ENCODE assay signal across 1 cellular context in genomic region chr4:6688879-6689505, GRCh38.
TF ChIP-seq lines count a peak whose summit lies in the region.

No MANE protein-coding gene starts in this region.

TF ChIP-seq in HepG2, 621 proteins besides CTCF, POLR2A, EP300 and RAD21 (continued from another document and continues in another):
- TF ChIP-seq ZNF646 (CRISPR knock-in tag; IDR thresholded peaks at IDR 0.05) (no peak), PREB (CRISPR knock-in tag; IDR thresholded peaks at IDR 0.05) (no peak), ZNF639 (CRISPR knock-in tag; conservative IDR thresholded peaks at IDR 0.05) (no peak), ARID2 (CRISPR knock-in tag; IDR thresholded peaks at IDR 0.05; ENCODE audit: borderline replicate concordance) (no peak), ZNF331 (CRISPR knock-in tag; IDR thresholded peaks at IDR 0.05) (no peak), HDAC6 (IDR thresholded peaks at IDR 0.05; ENCODE audit: low read depth, low read length) (no peak), MYC (CRISPR knock-in tag; IDR thresholded peaks at IDR 0.05; ENCODE audit: borderline replicate concordance) (peak; percentile 70; the same call in 1 of the 2 replicates), ZNF781 (CRISPR knock-in tag; IDR thresholded peaks at IDR 0.05; ENCODE audit: borderline replicate concordance, not compliant biosample characterization) (no peak), ZNF496 (CRISPR knock-in tag; IDR thresholded peaks at IDR 0.05; ENCODE audit: insufficient replicate concordance) (no peak), KDM5B (CRISPR knock-in tag; IDR thresholded peaks at IDR 0.05; ENCODE audit: borderline replicate concordance) (no peak), RNF2 (conservative IDR thresholded peaks at IDR 0.05; ENCODE audit: low read depth) (no peak; the same call in 1 of the 2 replicates), THRA (CRISPR knock-in tag; IDR thresholded peaks at IDR 0.05; ENCODE audit: borderline replicate concordance) (0 out of 2 replicates have a peak, but pooled peaks have one; percentile 8), MAZ (IDR thresholded peaks at IDR 0.05; ENCODE audit: borderline replicate concordance, low read depth, low read length) (no peak), MAZ (CRISPR knock-in tag; IDR thresholded peaks at IDR 0.05; ENCODE audit: low read depth) (no peak; the same call in 1 of the 2 replicates), SALL1 (CRISPR knock-in tag; IDR thresholded peaks at IDR 0.05) (peak; percentile 47; the same call in 1 of the 2 replicates), MAF1 (CRISPR knock-in tag; IDR thresholded peaks at IDR 0.05; ENCODE audit: borderline replicate concordance) (no peak), ZBTB38 (CRISPR knock-in tag; IDR thresholded peaks at IDR 0.05) (peak; percentile 29; the same call in 1 of the 2 replicates), ZNF569 (CRISPR knock-in tag; IDR thresholded peaks at IDR 0.05; ENCODE audit: borderline replicate concordance) (peak; percentile 61; the same call in 1 of the 2 replicates), STAT6 (CRISPR knock-in tag; IDR thresholded peaks at IDR 0.05; ENCODE audit: borderline replicate concordance) (no peak), HCFC1 (IDR thresholded peaks at IDR 0.05; ENCODE audit: low read depth, low read length) (no peak), FOXJ3 (CRISPR knock-in tag; IDR thresholded peaks at IDR 0.05; ENCODE audit: borderline replicate concordance) (0 out of 2 replicates have a peak, but pooled peaks have one; percentile 38), RARA (CRISPR knock-in tag; IDR thresholded peaks at IDR 0.05) (peak; percentile 71), ZNF101 (CRISPR knock-in tag; IDR thresholded peaks at IDR 0.05; ENCODE audit: borderline replicate concordance, low read depth) (no peak), KLF16 (CRISPR knock-in tag; IDR thresholded peaks at IDR 0.05) (no peak), JUND (CRISPR knock-in tag; IDR thresholded peaks at IDR 0.05) (peak; percentile 88), ZNF709 (CRISPR knock-in tag; IDR thresholded peaks at IDR 0.05) (no peak; the same call in 1 of the 2 replicates), PHF20 (CRISPR knock-in tag; IDR thresholded peaks at IDR 0.05) (no peak), PAWR (CRISPR knock-in tag; IDR thresholded peaks at IDR 0.05; ENCODE audit: borderline replicate concordance) (no peak), ZNF556 (CRISPR knock-in tag; IDR thresholded peaks at IDR 0.05; ENCODE audit: borderline replicate concordance) (no peak), SKI (IDR thresholded peaks at IDR 0.05; ENCODE audit: partially characterized antibody) (peak; percentile 43), CHD4 (IDR thresholded peaks at IDR 0.05; ENCODE audit: borderline replicate concordance, low read length) (no peak), RFXANK (CRISPR knock-in tag; IDR thresholded peaks at IDR 0.05) (no peak), ZNF432 (CRISPR knock-in tag; IDR thresholded peaks at IDR 0.05; ENCODE audit: borderline replicate concordance) (no peak), ZNF713 (CRISPR knock-in tag; IDR thresholded peaks at IDR 0.05) (no peak), ZBTB49 (CRISPR knock-in tag; IDR thresholded peaks at IDR 0.05; ENCODE audit: borderline replicate concordance) (no peak), ZNF337 (CRISPR knock-in tag; IDR thresholded peaks at IDR 0.05; ENCODE audit: borderline replicate concordance, low read depth) (no peak; the same call in 1 of the 2 replicates), ZNF20 (CRISPR knock-in tag; IDR thresholded peaks at IDR 0.05) (no peak), ZNF446 (CRISPR knock-in tag; IDR thresholded peaks at IDR 0.05) (no peak), ZFP36L2 (CRISPR knock-in tag; IDR thresholded peaks at IDR 0.05) (no peak), ZNF567 (CRISPR knock-in tag; IDR thresholded peaks at IDR 0.05; ENCODE audit: borderline replicate concordance) (no peak), TRAFD1 (CRISPR knock-in tag; IDR thresholded peaks at IDR 0.05; ENCODE audit: borderline replicate concordance) (peak; percentile 84; the same call in 1 of the 2 replicates), IRF2 (CRISPR knock-in tag; IDR thresholded peaks at IDR 0.05) (no peak), ZNF362 (CRISPR knock-in tag; IDR thresholded peaks at IDR 0.05; ENCODE audit: borderline replicate concordance) (peak; percentile 25; the same call in 1 of the 2 replicates), ZNF282 (IDR thresholded peaks at IDR 0.05; ENCODE audit: partially characterized antibody) (no peak), HNF4A (CRISPR knock-in tag; IDR thresholded peaks at IDR 0.05) (no peak; the same call in 1 of the 2 replicates)
